In the genomic region with DNA sequence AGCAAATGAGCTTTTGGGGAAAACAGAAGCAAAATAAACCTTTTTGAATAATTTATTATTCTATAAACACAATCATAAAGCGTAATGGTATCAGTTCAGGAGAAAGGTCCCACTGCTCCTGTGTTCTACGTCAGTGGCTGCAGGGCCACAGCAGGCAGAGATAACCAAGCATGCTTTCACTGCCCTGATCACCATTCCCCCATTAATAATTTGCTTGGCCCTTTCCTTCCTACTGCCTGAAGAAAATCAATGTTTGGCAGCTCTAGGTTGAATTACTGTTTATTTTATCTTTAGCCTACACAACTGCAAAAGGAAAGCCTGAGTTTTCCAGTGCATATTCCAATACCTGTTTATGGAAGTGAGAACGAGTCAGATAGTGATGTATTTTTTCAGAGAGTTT, we compare ENCODE assay signal across 34 cellular contexts.
"Had no signal": no experiment of that assay in that cellular context is flagged by ENCODE, and none has a peak within 500 bp of the region (broad histone marks: within the 10 kb centered on the region; RNA-seq: fewer than 3 reads in every experiment).

No MANE protein-coding gene starts in this region.

- H3K9me3 Mint-ChIP-seq: activated CD4-positive, alpha-beta T cell treated with anti-CD3 and anti-CD28 coated beads, Interleukin-2, amount 10 ng/mL, durations not matched to agents 24 days and 14 days; activated naive CD4-positive, alpha-beta T cell treated with anti-CD3 and anti-CD28 coated beads, Interleukin-2, amount 50 U/mL, for 24 hours; activated naive CD8-positive, alpha-beta T cell treated with anti-CD3 and anti-CD28 coated beads, Interleukin-2, amount 10 ng/mL, durations not matched to agents 7 days and 5 days; activated T-cell treated with anti-CD3 and anti-CD28 coated beads, Interleukin-2, amount 50 U/mL, for 24 hours; activated T-helper 2 cell treated with anti-CD3 and anti-CD28 coated beads, Interferon-gamma antibody, Interleukin-2, Interleukin-4, amounts not matched to agents 10 μg/mL and 5 μg/mL and 100 μg/mL, durations not matched to agents 14 hours and 24 hours and 36 hours; T-helper 1 cell treated with Interleukin-12 subunit alpha and Interleukin-12 subunit beta and Interleukin-4 antibody, amounts not matched to agents 30 μg/mL and 1 μg/mL, for 36 hours had no signal

- FAIRE-seq: TTC549 had no signal

- H3K27me3 ChIP-seq: ascending aorta, breast epithelium, MG63, Peyer's patch, SJSA1 had no signal

- H3K4me1 Mint-ChIP-seq: activated CD4-positive, alpha-beta T cell treated with anti-CD3 and anti-CD28 coated beads, Interleukin-2, amount 10 ng/mL, durations not matched to agents 24 days and 14 days; activated naive CD4-positive, alpha-beta T cell treated with anti-CD3 and anti-CD28 coated beads, Interleukin-2, amount 50 U/mL, for 24 hours; activated naive CD8-positive, alpha-beta T cell treated with anti-CD3 and anti-CD28 coated beads, Interleukin-2, amount 10 ng/mL, durations not matched to agents 7 days and 5 days had no signal

- DNase-seq: activated CD4-positive, alpha-beta T cell treated with anti-CD3 and anti-CD28 coated beads, Interleukin-2, amount 10 ng/mL, durations not matched to agents 24 days and 14 days; activated CD4-positive, alpha-beta T cell treated with anti-CD3 and anti-CD28 coated beads, Interleukin-2, amount 50 U/mL, for 4 hours; activated CD8-positive, alpha-beta T cell treated with anti-CD3 and anti-CD28 coated beads, Interleukin-2, amount 10 ng/mL, durations not matched to agents 7 days and 5 days; activated gamma-delta T cell; activated naive CD4-positive, alpha-beta T cell treated with Interleukin-2 at 50 U/mL for 16 hours; activated naive CD8-positive, alpha-beta T cell treated with anti-CD3 and anti-CD28 coated beads, Interleukin-2, amount 10 ng/mL, durations not matched to agents 7 days and 5 days; activated T-cell treated with anti-CD3 and anti-CD28 coated beads, Interleukin-2, amount 50 U/mL, for 24 hours; amygdala; Kasumi-1; MG63; NCI-H1048; NCI-H1105 treated with DMSO at 0.1 percent for 48 hours; NCI-H1436; NCI-H1694; NCI-H1930; NCI-H2081 treated with DMSO at 0.1 percent for 48 hours; NCI-H226; NCI-H446 treated with DMSO at 0.1 percent for 48 hours; NCI-H526; NCI-H748 treated with DMSO at 0.1 percent for 48 hours; NK-92 treated with Interleukin-12 subunit alpha and Interleukin-12 subunit beta, amount 100 ng/mL, for 24 hours; PC-3; Peyer's patch; RPMI8226; SHP77 treated with DMSO at 0.1 percent for 48 hours; SK-N-SH had no signal

- ATAC-seq: activated CD8-positive, alpha-beta T cell treated with anti-CD3 and anti-CD28 coated beads, Interleukin-2, amount 10 ng/mL, durations not matched to agents 7 days and 5 days had no signal

- H3K36me3 ChIP-seq: ascending aorta, breast epithelium, MG63, Peyer's patch, SJSA1 had no signal

- H3K27me3 Mint-ChIP-seq: activated CD4-positive, alpha-beta T cell treated with anti-CD3 and anti-CD28 coated beads, Interleukin-2, amount 10 ng/mL, durations not matched to agents 24 days and 14 days; activated naive CD4-positive, alpha-beta T cell treated with anti-CD3 and anti-CD28 coated beads, Interleukin-2, amount 50 U/mL, for 24 hours; activated naive CD8-positive, alpha-beta T cell treated with anti-CD3 and anti-CD28 coated beads, Interleukin-2, amount 10 ng/mL, durations not matched to agents 7 days and 5 days; activated T-cell treated with anti-CD3 and anti-CD28 coated beads, Interleukin-2, amount 50 U/mL, for 24 hours had no signal

- H3K4me3 ChIP-seq: ascending aorta, breast epithelium, MG63, Peyer's patch, SJSA1 had no signal

- H3K4me3 Mint-ChIP-seq: activated CD4-positive, alpha-beta T cell treated with anti-CD3 and anti-CD28 coated beads, Interleukin-2, amount 10 ng/mL, durations not matched to agents 24 days and 14 days; activated CD8-positive, alpha-beta T cell treated with anti-CD3 and anti-CD28 coated beads, Interleukin-2, amount 10 ng/mL, durations not matched to agents 7 days and 5 days; activated naive CD4-positive, alpha-beta T cell treated with anti-CD3 and anti-CD28 coated beads, Interleukin-2, amount 50 U/mL, for 24 hours; activated naive CD8-positive, alpha-beta T cell treated with anti-CD3 and anti-CD28 coated beads, Interleukin-2, amount 10 ng/mL, durations not matched to agents 7 days and 5 days; activated T-cell treated with anti-CD3 and anti-CD28 coated beads, Interleukin-2, amount 50 U/mL, for 24 hours; T-helper 1 cell treated with Interleukin-12 subunit alpha and Interleukin-12 subunit beta and Interleukin-4 antibody, amounts not matched to agents 30 μg/mL and 1 μg/mL, for 36 hours; T-helper 2 cell treated with Interferon-gamma antibody and Interleukin-4, amounts not matched to agents 5 μg/mL and 100 μg/mL, for 36 hours had no signal

- H3K4me1 ChIP-seq: ascending aorta, breast epithelium, Peyer's patch, SJSA1 had no signal

- H3K36me3 Mint-ChIP-seq: activated naive CD4-positive, alpha-beta T cell treated with anti-CD3 and anti-CD28 coated beads, Interleukin-2, amount 50 U/mL, for 24 hours; activated naive CD8-positive, alpha-beta T cell treated with anti-CD3 and anti-CD28 coated beads, Interleukin-2, amount 10 ng/mL, durations not matched to agents 7 days and 5 days had no signal

- H3K9me3 ChIP-seq: ascending aorta, breast epithelium, MG63, Peyer's patch, SJSA1, SK-N-SH had no signal

- H3K27ac Mint-ChIP-seq: activated CD4-positive, alpha-beta T cell treated with anti-CD3 and anti-CD28 coated beads, Interleukin-2, amount 10 ng/mL, durations not matched to agents 24 days and 14 days; activated CD8-positive, alpha-beta T cell treated with anti-CD3 and anti-CD28 coated beads, Interleukin-2, amount 10 ng/mL, durations not matched to agents 7 days and 5 days; activated naive CD4-positive, alpha-beta T cell treated with anti-CD3 and anti-CD28 coated beads, Interleukin-2, amount 50 U/mL, for 24 hours; activated naive CD8-positive, alpha-beta T cell treated with anti-CD3 and anti-CD28 coated beads, Interleukin-2, amount 10 ng/mL, durations not matched to agents 7 days and 5 days; activated T-cell treated with anti-CD3 and anti-CD28 coated beads, Interleukin-2, amount 50 U/mL, for 24 hours; activated T-helper 2 cell treated with anti-CD3 and anti-CD28 coated beads, Interferon-gamma antibody, Interleukin-2, Interleukin-4, amounts not matched to agents 10 μg/mL and 5 μg/mL and 100 μg/mL, durations not matched to agents 14 hours and 24 hours and 36 hours; T-helper 1 cell treated with Interleukin-12 subunit alpha and Interleukin-12 subunit beta and Interleukin-4 antibody, amounts not matched to agents 30 μg/mL and 1 μg/mL, for 36 hours; T-helper 2 cell treated with Interferon-gamma antibody and Interleukin-4, amounts not matched to agents 5 μg/mL and 100 μg/mL, for 36 hours had no signal

- H3K27ac ChIP-seq: ascending aorta, breast epithelium, Peyer's patch, SJSA1 had no signal
